1 cellular context compared by ENCODE assay signal in the genomic region with DNA sequence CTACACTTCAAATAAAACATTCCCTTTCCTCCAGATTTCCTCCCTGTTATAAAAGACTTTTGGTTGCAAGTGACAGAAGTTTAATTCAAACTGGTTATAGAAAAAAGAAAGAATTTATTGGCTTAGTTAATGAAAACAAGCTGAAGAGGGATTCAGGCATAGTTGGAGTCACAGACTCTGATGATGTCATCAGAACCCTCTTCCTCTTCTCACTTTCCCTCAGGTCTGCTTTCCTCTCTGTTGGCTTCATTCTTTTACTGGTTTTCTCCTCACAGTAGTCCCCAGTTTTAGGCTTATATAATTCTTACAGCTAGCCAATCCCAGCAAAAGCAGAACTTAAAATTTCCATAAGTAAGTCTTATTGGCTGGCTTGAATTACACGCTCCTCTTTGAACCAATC.
TF ChIP-seq lines count a peak whose summit lies in the region.

No MANE protein-coding gene starts in this region.

TF ChIP-seq in HEK293, 187 proteins besides CTCF, POLR2A, EP300 and RAD21 (continued from another document):
- TF ChIP-seq, protein P1, sequence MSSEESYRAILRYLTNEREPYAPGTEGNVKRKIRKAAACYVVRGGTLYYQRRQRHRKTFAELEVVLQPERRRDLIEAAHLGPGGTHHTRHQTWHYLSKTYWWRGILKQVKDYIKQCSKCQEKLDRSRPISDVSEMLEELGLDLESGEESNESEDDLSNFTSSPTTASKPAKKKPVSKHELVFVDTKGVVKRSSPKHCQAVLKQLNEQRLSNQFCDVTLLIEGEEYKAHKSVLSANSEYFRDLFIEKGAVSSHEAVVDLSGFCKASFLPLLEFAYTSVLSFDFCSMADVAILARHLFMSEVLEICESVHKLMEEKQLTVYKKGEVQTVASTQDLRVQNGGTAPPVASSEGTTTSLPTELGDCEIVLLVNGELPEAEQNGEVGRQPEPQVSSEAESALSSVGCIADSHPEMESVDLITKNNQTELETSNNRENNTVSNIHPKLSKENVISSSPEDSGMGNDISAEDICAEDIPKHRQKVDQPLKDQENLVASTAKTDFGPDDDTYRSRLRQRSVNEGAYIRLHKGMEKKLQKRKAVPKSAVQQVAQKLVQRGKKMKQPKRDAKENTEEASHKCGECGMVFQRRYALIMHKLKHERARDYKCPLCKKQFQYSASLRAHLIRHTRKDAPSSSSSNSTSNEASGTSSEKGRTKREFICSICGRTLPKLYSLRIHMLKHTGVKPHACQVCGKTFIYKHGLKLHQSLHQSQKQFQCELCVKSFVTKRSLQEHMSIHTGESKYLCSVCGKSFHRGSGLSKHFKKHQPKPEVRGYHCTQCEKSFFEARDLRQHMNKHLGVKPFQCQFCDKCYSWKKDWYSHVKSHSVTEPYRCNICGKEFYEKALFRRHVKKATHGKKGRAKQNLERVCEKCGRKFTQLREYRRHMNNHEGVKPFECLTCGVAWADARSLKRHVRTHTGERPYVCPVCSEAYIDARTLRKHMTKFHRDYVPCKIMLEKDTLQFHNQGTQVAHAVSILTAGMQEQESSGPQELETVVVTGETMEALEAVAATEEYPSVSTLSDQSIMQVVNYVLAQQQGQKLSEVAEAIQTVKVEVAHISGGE (tag by site-specific recombination; conservative IDR thresholded peaks at IDR 0.05; ENCODE audit: low read depth), result no peak
- no peak for TF ChIP-seq ZNF571 (tag by site-specific recombination; IDR thresholded peaks at IDR 0.05)
- TF ChIP-seq ZNF626 (tag by site-specific recombination; IDR thresholded peaks at IDR 0.05), result no peak
- TF ChIP-seq, protein P2, sequence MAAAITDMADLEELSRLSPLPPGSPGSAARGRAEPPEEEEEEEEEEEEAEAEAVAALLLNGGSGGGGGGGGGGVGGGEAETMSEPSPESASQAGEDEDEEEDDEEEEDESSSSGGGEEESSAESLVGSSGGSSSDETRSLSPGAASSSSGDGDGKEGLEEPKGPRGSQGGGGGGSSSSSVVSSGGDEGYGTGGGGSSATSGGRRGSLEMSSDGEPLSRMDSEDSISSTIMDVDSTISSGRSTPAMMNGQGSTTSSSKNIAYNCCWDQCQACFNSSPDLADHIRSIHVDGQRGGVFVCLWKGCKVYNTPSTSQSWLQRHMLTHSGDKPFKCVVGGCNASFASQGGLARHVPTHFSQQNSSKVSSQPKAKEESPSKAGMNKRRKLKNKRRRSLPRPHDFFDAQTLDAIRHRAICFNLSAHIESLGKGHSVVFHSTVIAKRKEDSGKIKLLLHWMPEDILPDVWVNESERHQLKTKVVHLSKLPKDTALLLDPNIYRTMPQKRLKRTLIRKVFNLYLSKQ (tag by site-specific recombination; IDR thresholded peaks at IDR 0.05; ENCODE audit: borderline replicate concordance), result no peak
- TF ChIP-seq, protein P3, sequence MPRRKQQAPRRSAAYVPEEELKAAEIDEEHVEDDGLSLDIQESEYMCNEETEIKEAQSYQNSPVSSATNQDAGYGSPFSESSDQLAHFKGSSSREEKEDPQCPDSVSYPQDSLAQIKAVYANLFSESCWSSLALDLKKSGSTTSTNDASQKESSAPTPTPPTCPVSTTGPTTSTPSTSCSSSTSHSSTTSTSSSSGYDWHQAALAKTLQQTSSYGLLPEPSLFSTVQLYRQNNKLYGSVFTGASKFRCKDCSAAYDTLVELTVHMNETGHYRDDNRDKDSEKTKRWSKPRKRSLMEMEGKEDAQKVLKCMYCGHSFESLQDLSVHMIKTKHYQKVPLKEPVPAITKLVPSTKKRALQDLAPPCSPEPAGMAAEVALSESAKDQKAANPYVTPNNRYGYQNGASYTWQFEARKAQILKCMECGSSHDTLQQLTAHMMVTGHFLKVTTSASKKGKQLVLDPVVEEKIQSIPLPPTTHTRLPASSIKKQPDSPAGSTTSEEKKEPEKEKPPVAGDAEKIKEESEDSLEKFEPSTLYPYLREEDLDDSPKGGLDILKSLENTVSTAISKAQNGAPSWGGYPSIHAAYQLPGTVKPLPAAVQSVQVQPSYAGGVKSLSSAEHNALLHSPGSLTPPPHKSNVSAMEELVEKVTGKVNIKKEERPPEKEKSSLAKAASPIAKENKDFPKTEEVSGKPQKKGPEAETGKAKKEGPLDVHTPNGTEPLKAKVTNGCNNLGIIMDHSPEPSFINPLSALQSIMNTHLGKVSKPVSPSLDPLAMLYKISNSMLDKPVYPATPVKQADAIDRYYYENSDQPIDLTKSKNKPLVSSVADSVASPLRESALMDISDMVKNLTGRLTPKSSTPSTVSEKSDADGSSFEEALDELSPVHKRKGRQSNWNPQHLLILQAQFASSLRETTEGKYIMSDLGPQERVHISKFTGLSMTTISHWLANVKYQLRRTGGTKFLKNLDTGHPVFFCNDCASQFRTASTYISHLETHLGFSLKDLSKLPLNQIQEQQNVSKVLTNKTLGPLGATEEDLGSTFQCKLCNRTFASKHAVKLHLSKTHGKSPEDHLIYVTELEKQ (tag by site-specific recombination; IDR thresholded peaks at IDR 0.05; ENCODE audit: borderline replicate concordance), result no peak
- no peak for TF ChIP-seq ZSCAN30 (tag by site-specific recombination; IDR thresholded peaks at IDR 0.05)
- TF ChIP-seq, protein P4, sequence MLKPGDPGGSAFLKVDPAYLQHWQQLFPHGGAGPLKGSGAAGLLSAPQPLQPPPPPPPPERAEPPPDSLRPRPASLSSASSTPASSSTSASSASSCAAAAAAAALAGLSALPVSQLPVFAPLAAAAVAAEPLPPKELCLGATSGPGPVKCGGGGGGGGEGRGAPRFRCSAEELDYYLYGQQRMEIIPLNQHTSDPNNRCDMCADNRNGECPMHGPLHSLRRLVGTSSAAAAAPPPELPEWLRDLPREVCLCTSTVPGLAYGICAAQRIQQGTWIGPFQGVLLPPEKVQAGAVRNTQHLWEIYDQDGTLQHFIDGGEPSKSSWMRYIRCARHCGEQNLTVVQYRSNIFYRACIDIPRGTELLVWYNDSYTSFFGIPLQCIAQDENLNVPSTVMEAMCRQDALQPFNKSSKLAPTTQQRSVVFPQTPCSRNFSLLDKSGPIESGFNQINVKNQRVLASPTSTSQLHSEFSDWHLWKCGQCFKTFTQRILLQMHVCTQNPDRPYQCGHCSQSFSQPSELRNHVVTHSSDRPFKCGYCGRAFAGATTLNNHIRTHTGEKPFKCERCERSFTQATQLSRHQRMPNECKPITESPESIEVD (tag by site-specific recombination; IDR thresholded peaks at IDR 0.05), result peak; percentile 36; the same call in 1 of the 2 replicates
- TF ChIP-seq ZBTB21 (tag by site-specific recombination; IDR thresholded peaks at IDR 0.05), result no peak
